22 cellular contexts compared by ENCODE assay signal in the genomic region with DNA sequence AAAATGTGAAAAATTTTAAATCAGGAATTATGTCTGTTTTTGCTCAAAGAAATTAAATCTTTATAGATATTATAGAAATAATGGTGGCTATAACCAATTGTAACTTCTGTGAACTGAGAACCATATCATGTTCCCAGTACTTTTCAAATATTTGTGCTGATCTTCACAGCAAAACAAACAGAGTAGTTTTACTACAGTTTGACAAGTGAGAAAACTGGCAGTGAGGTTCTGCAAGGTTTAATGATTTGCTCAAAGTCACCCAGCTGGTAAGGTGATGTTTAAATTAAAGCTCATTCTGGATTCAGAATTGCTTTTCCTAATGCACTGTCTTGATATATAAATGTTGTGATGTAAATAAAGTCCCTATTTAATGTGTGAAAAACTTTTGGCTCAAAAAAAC. TPM values are rescaled to one million over a fixed set of nuclear protein-coding genes. Genes with fewer than 3 reads are reported as not detected.
DNase-seq lines count a peak whose midpoint lies in the region; ATAC-seq and TF ChIP-seq lines count a peak whose summit lies in the region.
"Had no signal": no experiment of that assay in that cellular context is flagged by ENCODE, and none has a peak within 500 bp of the region (broad histone marks: within the 10 kb centered on the region; RNA-seq: fewer than 3 reads in every experiment).

No MANE protein-coding gene starts in this region.

- no peak overlapping the region for H3K27ac ChIP-seq in BLaER1
- H3K27ac ChIP-seq in VCaP, result peak overlapping the region; percentile 81
- H3K27ac ChIP-seq: HL-60 had no signal

- no peaks in the 10 kb centered on the region for H3K36me3 ChIP-seq in BLaER1
- H3K36me3 ChIP-seq in mucosa of descending colon (ENCODE audit: low read depth), result no peaks in the 10 kb centered on the region

- H3K4me1 ChIP-seq in BLaER1 (peaks cover 18% of the 10 kb centered on the region), mucosa of descending colon (ENCODE audit: low read depth) (peaks cover 7% of the 10 kb centered on the region)

- ATAC-seq in mucosa of descending colon (peak; percentile 67), GM19452 (IDR thresholded peaks at IDR 0.05; ENCODE audit: unreplicated experiment) (no peak), HG03432 (IDR thresholded peaks at IDR 0.05; ENCODE audit: unreplicated experiment) (no peak)

- H3K4me3 ChIP-seq in BLaER1 (no peak overlapping the region), mucosa of descending colon (no peak overlapping the region), foreskin fibroblast (ENCODE audit: low read depth in 1 of 2, low read length in 2 of 2) (no peak overlapping the region)

- H3K4me2 ChIP-seq in BLaER1, result 0 out of 2 replicates have a peak overlapping the region, but pooled peaks have one; percentile 9
- H3K4me2 ChIP-seq: SK-N-SH had no signal

- no peaks in the 10 kb centered on the region for H4K20me1 ChIP-seq in BLaER1

- DNase-seq in DMS53 (lab: John Stamatoyannopoulos, UW), result peak; percentile 59
- DNase-seq in mucosa of descending colon, result no peak
- no peak for DNase-seq in foreskin fibroblast
- DNase-seq: CD8-positive, alpha-beta T cell; DMS79 treated with DMSO at 0.1 percent for 48 hours; H9; NCI-H1105 treated with DMSO at 0.1 percent for 48 hours; NCI-H1694 treated with DMSO at 0.1 percent for 48 hours; NCI-H2107; NCI-H510A; NCI-H748 treated with DMSO at 0.1 percent for 48 hours; SHP77 treated with DMSO at 0.1 percent for 48 hours; SK-N-SH had no signal

- H3K27me3 ChIP-seq in BLaER1, result no peaks in the 10 kb centered on the region

- H3K9ac ChIP-seq in BLaER1, result no peak overlapping the region
- H3K9ac ChIP-seq: SK-N-SH had no signal

- TF ChIP-seq CTCF in VCaP (conservative IDR thresholded peaks at IDR 0.05), result no peak
- no peak for TF ChIP-seq CTCF in mucosa of descending colon (IDR thresholded peaks at IDR 0.05)
- TF ChIP-seq CTCF in foreskin fibroblast (IDR thresholded peaks at IDR 0.05; ENCODE audit: low read depth, low read length), result no peak

- intact Hi-C loops in mucosa of descending colon (cut with DNase I, micrococcal nuclease), result no loop called here

- H3K9me3 ChIP-seq in BLaER1 (peaks cover 11% of the 10 kb centered on the region; the same call in 1 of the 2 replicates), mucosa of descending colon (no peaks in the 10 kb centered on the region)
- H3K9me3 ChIP-seq: SK-N-SH had no signal

RNA-seq across cellular contexts. Expression of gene SPTSSB, which starts 22.0 kb away (rescaled TPM):
- total RNA-seq in mucosa of descending colon, result 1 to 10 TPM in 1 of 3 donors, under 1 TPM in 2; 0.65 to 1.9 (median 0.66) TPM
- total RNA-seq: A172; B cell; CD8-positive, alpha-beta T cell; LHCN-M2; OCI-LY7 had no signal
